ENCODE assay signal across 19 cellular contexts in the genomic region with DNA sequence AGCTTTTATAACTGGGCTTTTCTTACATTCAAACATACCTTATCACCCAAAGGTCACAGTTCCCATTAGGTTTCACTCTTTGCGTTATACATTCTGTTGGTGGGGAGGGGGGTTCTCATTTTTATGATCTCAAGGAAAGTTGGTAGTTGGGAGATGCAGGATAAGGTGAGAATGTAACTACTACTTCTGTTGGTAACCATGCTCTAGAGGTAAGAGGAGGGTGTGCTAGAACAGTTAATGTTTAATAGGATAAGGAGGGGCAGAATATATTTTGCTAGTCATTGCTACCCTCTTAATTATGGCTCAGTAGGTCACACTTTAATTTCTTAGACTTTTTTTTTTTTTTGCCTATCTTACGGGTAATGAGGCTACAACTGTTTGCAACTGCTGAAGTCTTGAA. TPM values are rescaled to one million over a fixed set of nuclear protein-coding genes. Genes with fewer than 3 reads are reported as not detected.
DNase-seq lines count a peak whose midpoint lies in the region; ATAC-seq, FAIRE-seq and TF ChIP-seq lines count a peak whose summit lies in the region.
"Had no signal": no experiment of that assay in that cellular context is flagged by ENCODE, and none has a peak within 500 bp of the region (broad histone marks: within the 10 kb centered on the region; RNA-seq: fewer than 3 reads in every experiment).

No MANE protein-coding gene starts in this region.

- H3K27ac ChIP-seq in A549 (0 out of 6 replicates have a peak overlapping the region, but pooled peaks of 1 of the 2 experiments have one; percentile 9), HUES6 (ENCODE audit: low read depth, low read length) (peak overlapping the region; percentile 63; the same call in 1 of the 2 replicates), body of pancreas (peak overlapping the region in 3 of 4 donors; percentile 41 to 58 (median 55)), mucosa of rectum (ENCODE audit: low read depth in 2 of 2, low read length in 2 of 2) (peak overlapping the region; percentile 56 to 91)
- H3K27ac ChIP-seq: cardiac muscle cell, psoas muscle had no signal

- ATAC-seq in A549 (no peak), body of pancreas (no peak), GM18505 (IDR thresholded peaks at IDR 0.05; ENCODE audit: unreplicated experiment) (no peak)
- ATAC-seq: psoas muscle had no signal

- 76% methylated on average over 2 of the region's 2 CpGs for WGBS in A549 (ENCODE audit: missing lambda C conversion rate)
- WGBS in body of pancreas, 2 donors, result 32 to 55% methylated on average over 2 of the region's 2 CpGs

- TF ChIP-seq EP300 in A549 (IDR thresholded peaks at IDR 0.05), result no peak

- H3K4me1 ChIP-seq in A549 (peaks cover 53% of the 10 kb centered on the region), HUES6 (ENCODE audit: control insufficient read depth, insufficient read depth, low read length) (peaks cover 25% of the 10 kb centered on the region), body of pancreas (peaks cover 61% of the 10 kb centered on the region), mucosa of rectum (ENCODE audit: control insufficient read depth in 2 of 2, insufficient read depth in 2 of 2, low read length in 2 of 2) (peaks cover 39 to 60% of the 10 kb centered on the region in 2 donors)

- no peak for FAIRE-seq in A549 (lab: Jason Lieb, UNC)

- H3K4me2 ChIP-seq in A549, result peak overlapping the region; percentile 15

- peaks cover 80% of the 10 kb centered on the region for H3K36me3 ChIP-seq in HUES6 (ENCODE audit: control insufficient read depth, insufficient read depth, low read length)
- H3K36me3 ChIP-seq in body of pancreas (replicated peaks in 1 of 2; ENCODE audit: insufficient read depth in 1 of 2, low read depth in 2 of 2), result peaks cover 0 to 4% of the 10 kb centered on the region in 2 donors
- peaks cover 21 to 29% of the 10 kb centered on the region in 2 donors for H3K36me3 ChIP-seq in mucosa of rectum (ENCODE audit: control insufficient read depth in 2 of 2, insufficient read depth in 2 of 2, low read length in 2 of 2)

- intact Hi-C loops in body of pancreas (cut with DNase I), result no loop called here

- H3K4me3 ChIP-seq in A549 (no peak overlapping the region), HUES6 (ENCODE audit: low read depth, low read length) (no peak overlapping the region), body of pancreas (no peak overlapping the region), mucosa of rectum (ENCODE audit: low read length in 2 of 2) (peak overlapping the region; percentile 20 to 42)
- H3K4me3 ChIP-seq: cardiac muscle cell, psoas muscle had no signal

- H3K27me3 ChIP-seq in HUES6 (ENCODE audit: control insufficient read depth, insufficient read depth, low read length) (no peaks in the 10 kb centered on the region), body of pancreas (no peaks in the 10 kb centered on the region), mucosa of rectum (ENCODE audit: control insufficient read depth in 2 of 2, insufficient read depth in 2 of 2, low read length in 2 of 2) (no peaks in the 10 kb centered on the region)
- H3K27me3 ChIP-seq: cardiac muscle cell had no signal

- H3K9ac ChIP-seq in HUES6 (ENCODE audit: low read length), result no peak overlapping the region
- H3K9ac ChIP-seq in mucosa of rectum (ENCODE audit: low read depth in 1 of 2, low read length in 2 of 2), result peak overlapping the region in 1 of 2 donors; percentile 39

- POLR2A ChIA-PET in A549 (lab: Yijun Ruan, JAX) (interaction anchor here (1.0 to 2.1 kb wide), 2 partner anchors 9 to 10 kb away, joined by 3 to 7 read pairs; partner anchors contain the start of gene YBX1), GM10248 (lab: Yijun Ruan, JAX) (interaction anchor here (0.8 to 1.3 kb wide), 2 partner anchors 10 to 11 kb away, joined by 3 read pairs; partner anchors contain the start of gene YBX1)

- no peaks in the 10 kb centered on the region for H3K9me3 ChIP-seq in A549
- no peaks in the 10 kb centered on the region for H3K9me3 ChIP-seq in HUES6 (ENCODE audit: control insufficient read depth, insufficient read depth, low read depth, low read length)
- H3K9me3 ChIP-seq in body of pancreas, result no peaks in the 10 kb centered on the region
- H3K9me3 ChIP-seq in mucosa of rectum (ENCODE audit: control insufficient read depth in 2 of 2, low read length in 2 of 2), result no peaks in the 10 kb centered on the region
- H3K9me3 ChIP-seq: psoas muscle had no signal

- TF ChIP-seq POLR2A in A549 (IDR thresholded peaks at IDR 0.05; ENCODE audit: low read length), result no peak
- TF ChIP-seq POLR2A in body of pancreas (IDR thresholded peaks at IDR 0.05), result no peak
- no peak for TF ChIP-seq POLR2A in GM18505 (IDR thresholded peaks at IDR 0.05; ENCODE audit: borderline replicate concordance, extremely low read depth, insufficient read depth, insufficient read length)

- TF ChIP-seq CTCF in A549 (IDR thresholded peaks at IDR 0.05), result no peak
- no peak for TF ChIP-seq CTCF in body of pancreas (IDR thresholded peaks at IDR 0.05)
- TF ChIP-seq CTCF in GM10248 (IDR thresholded peaks at IDR 0.05; ENCODE audit: control extremely low read depth, extremely low read depth, low read depth, missing control alignments), result no peak

- CTCF ChIA-PET in A549 (lab: Yijun Ruan, JAX) (interaction anchor here (0.6 to 1.0 kb wide), 2 partner anchors 9 to 24 kb away, joined by 3 to 4 read pairs; no protein-coding TSS in a partner anchor), GM10248 (lab: Yijun Ruan, JAX) (interaction anchor here (1.2 kb wide), 1 partner anchor 8 kb away, joined by 3 read pairs; no protein-coding TSS in a partner anchor)

- TF ChIP-seq RAD21 in A549 (conservative IDR thresholded peaks at IDR 0.05 in 1 of 2, IDR thresholded peaks at IDR 0.05 in 1 of 2), result no peak

- no peak for DNase-seq in A549 (ENCODE audit: low read depth in 1 of 2, low spot score in 1 of 2)
- DNase-seq in body of pancreas, result no peak
- DNase-seq in GM10248 (ENCODE audit: extremely low spot score), result no peak
- no peak for DNase-seq in NCI-H526 treated with DMSO at 0.1 percent for 48 hours (lab: John Stamatoyannopoulos, UW)
- no peak for DNase-seq in NCI-H1417 treated with DMSO at 0.1 percent for 48 hours (lab: John Stamatoyannopoulos, UW)
- DNase-seq: EL; hippocampal formation; IMR-90; NCI-H2029; NCI-H774; psoas muscle; stimulated activated CD4-positive, alpha-beta T cell treated with anti-CD3 and anti-CD28 coated beads, Interleukin-2, amount 100 ng/mL, for 48 hours; stimulated activated naive CD4-positive, alpha-beta T cell had no signal

TF ChIP-seq in A549, 52 proteins besides CTCF, POLR2A, EP300 and RAD21:
- TF ChIP-seq, protein P1, sequence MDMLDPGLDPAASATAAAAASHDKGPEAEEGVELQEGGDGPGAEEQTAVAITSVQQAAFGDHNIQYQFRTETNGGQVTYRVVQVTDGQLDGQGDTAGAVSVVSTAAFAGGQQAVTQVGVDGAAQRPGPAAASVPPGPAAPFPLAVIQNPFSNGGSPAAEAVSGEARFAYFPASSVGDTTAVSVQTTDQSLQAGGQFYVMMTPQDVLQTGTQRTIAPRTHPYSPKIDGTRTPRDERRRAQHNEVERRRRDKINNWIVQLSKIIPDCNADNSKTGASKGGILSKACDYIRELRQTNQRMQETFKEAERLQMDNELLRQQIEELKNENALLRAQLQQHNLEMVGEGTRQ (IDR thresholded peaks at IDR 0.05), result no peak
- TF ChIP-seq HOXB13 (CRISPR knock-in tag; IDR thresholded peaks at IDR 0.05; ENCODE audit: low read depth), result no peak
- TF ChIP-seq FOSL2 (IDR thresholded peaks at IDR 0.05), result no peak
- no peak for TF ChIP-seq FOSL2 (CRISPR knock-in tag; IDR thresholded peaks at IDR 0.05)
- no peak for TF ChIP-seq MYC (IDR thresholded peaks at IDR 0.05; ENCODE audit: borderline replicate concordance, low read length)
- no peak for TF ChIP-seq PHF8 (IDR thresholded peaks at IDR 0.05; ENCODE audit: borderline replicate concordance, low read depth)
- no peak for TF ChIP-seq BHLHE40 (IDR thresholded peaks at IDR 0.05; ENCODE audit: low read depth, low read length)
TF ChIP-seq in A549: peak in this region for 0.

RNA-seq across cellular contexts. Expression of gene YBX1, which starts 10.7 kb away (rescaled TPM):
- polyA plus RNA-seq in A549 (2011; rRNA removed), result 345 and 488 TPM in 2 replicates
- polyA plus RNA-seq in A549 (2012; cell fraction: cytosol; rRNA removed), result 509 and 679 TPM in 2 replicates
- polyA plus RNA-seq in A549 (2012; cell fraction: nucleus; rRNA removed), result 213 and 229 TPM in 2 replicates
- polyA plus RNA-seq in A549 (2017; fragmentation: RNase III; extraction: RNeasy Plus Mini Kit Qiagen cat#74134 plus additional on column Dnase treatment), result 715 to 747 TPM (median 742 TPM) in 3 replicates
- 190 and 208 TPM in 2 replicates for polyA minus RNA-seq in A549 (2011; rRNA and poly(A)+ RNA removed)
- 100 to 1,000 TPM; 131 to 170 TPM for total RNA-seq in body of pancreas

RNA-seq across cellular contexts. Expression of gene PPIH, which starts 34.7 kb away (rescaled TPM):
- polyA plus RNA-seq in A549 (2011; rRNA removed) (50.3 and 68.9 TPM in 2 replicates), A549 (2017; fragmentation: RNase III; extraction: RNeasy Plus Mini Kit Qiagen cat#74134 plus additional on column Dnase treatment) (55.8 to 68.0 TPM (median 59.0 TPM) in 3 replicates)
- polyA plus RNA-seq in A549 (2012; cell fraction: cytosol; rRNA removed), result 49.6 and 64.2 TPM in 2 replicates
- 17.6 and 41.8 TPM in 2 replicates for polyA plus RNA-seq in A549 (2012; cell fraction: nucleus; rRNA removed)
- polyA minus RNA-seq in A549 (2011; rRNA and poly(A)+ RNA removed), result 15.7 and 18.3 TPM in 2 replicates
- total RNA-seq in body of pancreas, result 1 to 10 TPM; 4.6 to 7.8 TPM

RNA-seq across cellular contexts. Expression of gene CLDN19, which starts 47.1 kb away (rescaled TPM):
- polyA plus RNA-seq in A549 (2011; rRNA removed) (not detected in 2 replicates), A549 (2017; fragmentation: RNase III; extraction: RNeasy Plus Mini Kit Qiagen cat#74134 plus additional on column Dnase treatment) (0.03 TPM in 1 of 3 replicates, not detected in the others)
- polyA plus RNA-seq in A549 (2012; cell fraction: cytosol; rRNA removed), result not detected in 2 replicates
- polyA plus RNA-seq in A549 (2012; cell fraction: nucleus; rRNA removed), result 0.01 TPM in 1 of 2 replicates, not detected in the other
- not detected in 2 replicates for polyA minus RNA-seq in A549 (2011; rRNA and poly(A)+ RNA removed)
- total RNA-seq in body of pancreas, result not detected
- total RNA-seq: IMR-90, lung microvascular endothelial cell, psoas muscle, SK-MEL-5 had no signal
- polyA plus RNA-seq: IMR-90 had no signal

Comparison
In these comparisons a context has a peak if more than half of its experiments do, and no peak if none do; other contexts are left out.
1. H3K4me3 ChIP-seq: peak in mucosa of rectum (2 of 2); none in A549 (single experiment), HUES6 (single experiment) and body of pancreas (0 of 2).